20 cellular contexts compared by ENCODE assay signal in genomic region chr9:89149726-89150125, GRCh38. TPM values are rescaled to one million over a fixed set of nuclear protein-coding genes. Genes with fewer than 3 reads are reported as not detected.
A peak's percentile ranks its signal among the peaks of the same experiment; 100 is the strongest.
DNase-seq lines count a peak whose midpoint lies in the region; TF ChIP-seq lines count a peak whose summit lies in the region.
"Had no signal": no experiment of that assay in that cellular context is flagged by ENCODE, and none has a peak within 500 bp of the region (broad histone marks: within the 10 kb centered on the region; RNA-seq: fewer than 3 reads in every experiment).

No MANE protein-coding gene starts in this region.

- CTCF ChIA-PET in BJ (lab: Yijun Ruan, JAX) (interaction anchor here (1.0 to 1.3 kb wide), 2 partner anchors 20 to 127 kb away, joined by 3 read pairs; no protein-coding TSS in a partner anchor), A673 (lab: Charles Lee) (no interaction called here)
- CTCF ChIA-PET in activated naive CD4-positive, alpha-beta T cell treated with anti-CD3 and anti-CD28 coated beads, Interleukin-2, amount 10 ng/mL, durations not matched to agents 7 days and 5 days (lab: Charles Lee): no interaction called here

- H3K4me1 Mint-ChIP-seq in activated naive CD4-positive, alpha-beta T cell treated with anti-CD3 and anti-CD28 coated beads, Interleukin-2, amount 10 ng/mL, durations not matched to agents 7 days and 5 days: peaks cover 10% of the 10 kb centered on the region
- peaks cover 15% of the 10 kb centered on the region for H3K4me1 Mint-ChIP-seq in activated T-cell treated with anti-CD3 and anti-CD28 coated beads, Interleukin-2, amount 50 U/mL, for 24 hours (ENCODE audit: low read depth)

- no peak for TF ChIP-seq CTCF in BJ (IDR thresholded peaks at IDR 0.05; ENCODE audit: insufficient read depth, low read depth, low read length)
- TF ChIP-seq CTCF in astrocyte of the spinal cord (IDR thresholded peaks at IDR 0.05; ENCODE audit: low read depth, low read length): no peak
- TF ChIP-seq CTCF in kidney epithelial cell (IDR thresholded peaks at IDR 0.05; ENCODE audit: insufficient read depth, low read length, poor library complexity, severe bottlenecking): no peak
- TF ChIP-seq CTCF in A673 (conservative IDR thresholded peaks at IDR 0.05; ENCODE audit: low read depth, low read length): no peak

- H3K27me3 Mint-ChIP-seq in activated naive CD4-positive, alpha-beta T cell treated with anti-CD3 and anti-CD28 coated beads, Interleukin-2, amount 10 ng/mL, durations not matched to agents 7 days and 5 days: peaks cover 8% of the 10 kb centered on the region
- H3K27me3 Mint-ChIP-seq in activated T-cell treated with anti-CD3 and anti-CD28 coated beads, Interleukin-2, amount 50 U/mL, for 24 hours: peaks cover 45% of the 10 kb centered on the region
- H3K27me3 Mint-ChIP-seq: brain had no signal

- no peak overlapping the region for H3K27ac Mint-ChIP-seq in activated naive CD4-positive, alpha-beta T cell treated with anti-CD3 and anti-CD28 coated beads, Interleukin-2, amount 10 ng/mL, durations not matched to agents 7 days and 5 days
- H3K27ac Mint-ChIP-seq in activated T-cell treated with anti-CD3 and anti-CD28 coated beads, Interleukin-2, amount 50 U/mL, for 24 hours: no peak overlapping the region
- H3K27ac Mint-ChIP-seq: activated T-helper 17 cell treated with anti-CD3 and anti-CD28 coated beads, Interleukin-2, amount 50 U/mL, for 72 hours; brain had no signal

- H3K9me3 ChIP-seq in MG63 (no peaks in the 10 kb centered on the region), A673 (ENCODE audit: low read depth, low read length, poor library complexity, severe bottlenecking) (no peaks in the 10 kb centered on the region)
- H3K9me3 ChIP-seq: ovary, stomach had no signal

- no peak overlapping the region for H3K27ac ChIP-seq in A673 (ENCODE audit: low read depth, low read length, poor library complexity, severe bottlenecking)
- H3K27ac ChIP-seq: C4-2B, ovary, spleen, stomach had no signal

- no peak overlapping the region for H3K4me3 ChIP-seq in BJ (ENCODE audit: low read depth, low read length)
- H3K4me3 ChIP-seq in MG63: no peak overlapping the region
- no peak overlapping the region for H3K4me3 ChIP-seq in astrocyte of the spinal cord (ENCODE audit: low read depth, low read length)
- H3K4me3 ChIP-seq in kidney epithelial cell (ENCODE audit: low read depth, low read length): no peak overlapping the region
- no peak overlapping the region for H3K4me3 ChIP-seq in A673 (ENCODE audit: low read depth, low read length, poor library complexity, severe bottlenecking)
- H3K4me3 ChIP-seq: ovary, spleen, stomach had no signal

- peaks cover 7% of the 10 kb centered on the region for H3K4me1 ChIP-seq in A673 (ENCODE audit: insufficient read depth, low read length, poor library complexity, severe bottlenecking)
- H3K4me1 ChIP-seq: stomach had no signal

- intact Hi-C loops in A673 (cut with micrococcal nuclease; ENCODE audit: unreplicated experiment): no loop called here

- H3K36me3 Mint-ChIP-seq in activated naive CD4-positive, alpha-beta T cell treated with anti-CD3 and anti-CD28 coated beads, Interleukin-2, amount 10 ng/mL, durations not matched to agents 7 days and 5 days: no peaks in the 10 kb centered on the region
- H3K36me3 Mint-ChIP-seq in activated T-cell treated with anti-CD3 and anti-CD28 coated beads, Interleukin-2, amount 50 U/mL, for 24 hours (ENCODE audit: low read depth): no peaks in the 10 kb centered on the region

- no TSS peak for BruUV-seq in A673 (replicated peaks; lab: Mats Ljungman, UMichigan)

- DNase-seq in BJ (ENCODE audit: low read depth) (peak; percentile 10), MG63 (peak; percentile 23), astrocyte of the spinal cord (ENCODE audit: low read depth, low spot score) (peak; percentile 54), kidney epithelial cell (ENCODE audit: low read depth) (peak; percentile 26), NCI-H82 (lab: John Stamatoyannopoulos, UW) (no peak), A673 (ENCODE audit: low spot score) (no peak)
- no peak for DNase-seq in activated naive CD4-positive, alpha-beta T cell treated with anti-CD3 and anti-CD28 coated beads, Interleukin-2, amount 10 ng/mL, durations not matched to agents 7 days and 5 days
- no peak for DNase-seq in activated T-cell treated with anti-CD3 and anti-CD28 coated beads, Interleukin-2, amount 50 U/mL, for 24 hours
- DNase-seq: activated CD4-positive, alpha-beta T cell treated with anti-CD3 and anti-CD28 coated beads, Interleukin-2, amount 50 U/mL, for 4 hours; effector CD4-positive, alpha-beta T cell; glutamatergic neuron; Kasumi-1; NCI-H1930; ovary; Right ventricle myocardium superior; spleen; stomach had no signal

- in situ Hi-C loops in astrocyte of the spinal cord (cut with HindIII; ENCODE audit: low sequenced_read_pairs): no loop called here

- no peaks in the 10 kb centered on the region for H3K9me3 Mint-ChIP-seq in activated naive CD4-positive, alpha-beta T cell treated with anti-CD3 and anti-CD28 coated beads, Interleukin-2, amount 10 ng/mL, durations not matched to agents 7 days and 5 days
- H3K9me3 Mint-ChIP-seq in activated T-cell treated with anti-CD3 and anti-CD28 coated beads, Interleukin-2, amount 50 U/mL, for 24 hours: no peaks in the 10 kb centered on the region
- H3K9me3 Mint-ChIP-seq: activated T-helper 17 cell treated with anti-CD3 and anti-CD28 coated beads, Interleukin-2, amount 50 U/mL, for 72 hours had no signal

- H3K27me3 ChIP-seq in BJ (ENCODE audit: control insufficient read depth, insufficient read depth, low read length) (no peaks in the 10 kb centered on the region; the same call in 1 of the 2 replicates), MG63 (no peaks in the 10 kb centered on the region), kidney epithelial cell (ENCODE audit: control insufficient read depth, insufficient read depth, low read length) (no peaks in the 10 kb centered on the region), A673 (replicated peaks; ENCODE audit: insufficient read depth, low read depth, low read length, poor library complexity) (no peaks in the 10 kb centered on the region)
- H3K27me3 ChIP-seq: ovary, stomach had no signal

- H3K36me3 ChIP-seq in BJ (ENCODE audit: control insufficient read depth, insufficient read depth, low read length): no peaks in the 10 kb centered on the region
- no peaks in the 10 kb centered on the region for H3K36me3 ChIP-seq in MG63
- no peaks in the 10 kb centered on the region for H3K36me3 ChIP-seq in kidney epithelial cell (ENCODE audit: control insufficient read depth, insufficient read depth, low read length)
- H3K36me3 ChIP-seq in A673 (ENCODE audit: insufficient read depth, low read length, poor library complexity, severe bottlenecking): no peaks in the 10 kb centered on the region
- H3K36me3 ChIP-seq: ovary, spleen, stomach had no signal

- no peak overlapping the region for H3K4me3 Mint-ChIP-seq in activated naive CD4-positive, alpha-beta T cell treated with anti-CD3 and anti-CD28 coated beads, Interleukin-2, amount 10 ng/mL, durations not matched to agents 7 days and 5 days
- H3K4me3 Mint-ChIP-seq in activated T-cell treated with anti-CD3 and anti-CD28 coated beads, Interleukin-2, amount 50 U/mL, for 24 hours: no peak overlapping the region
- H3K4me3 Mint-ChIP-seq: activated T-helper 17 cell treated with anti-CD3 and anti-CD28 coated beads, Interleukin-2, amount 50 U/mL, for 72 hours; brain had no signal

- POLR2A ChIA-PET in BJ (lab: Charles Lee) (no interaction called here), A673 (lab: Charles Lee; ENCODE audit: low non-redundant PET) (no interaction called here)

RNA-seq across cellular contexts. Expression of gene SHC3, which starts 28.9 kb away (rescaled TPM):
- polyA plus RNA-seq in BJ (2011; rRNA removed): 0.78 and 1.3 TPM in 2 replicates
- polyA minus RNA-seq in BJ (2011; rRNA and poly(A)+ RNA removed): 1.5 and 2.8 TPM in 2 replicates
- total RNA-seq in MG63 (2014; rRNA removed; shearing (Covaris generic); ENCODE audit: low replicate concordance): 0.69 TPM in 1 of 2 replicates, not detected in the other
- 2.9 and 5.1 TPM in 2 replicates for total RNA-seq in kidney epithelial cell
- total RNA-seq in A673 (2021): 5.5 and 6.6 TPM in 2 replicates
- total RNA-seq: activated T-helper 17 cell treated with anti-CD3 and anti-CD28 coated beads, Interleukin-2, amount 50 U/mL, for 72 hours had no signal

Comparison
In these comparisons a context has a peak if more than half of its experiments do, and no peak if none do; other contexts are left out.
1. DNase-seq: peak in BJ (single experiment), MG63 (single experiment), astrocyte of the spinal cord (single experiment) and kidney epithelial cell (single experiment); none in NCI-H82 (single experiment), A673 (single experiment), activated naive CD4-positive, alpha-beta T cell treated with anti-CD3 and anti-CD28 coated beads, Interleukin-2, amount 10 ng/mL, durations not matched to agents 7 days and 5 days (single experiment) and activated T-cell treated with anti-CD3 and anti-CD28 coated beads, Interleukin-2, amount 50 U/mL, for 24 hours (single experiment).